Comparison of ENCODE assay signal across 1 cellular context in genomic region chr2:222477962-222478608, GRCh38.
TF ChIP-seq lines count a peak whose summit lies in the region.

No MANE protein-coding gene starts in this region.

TF ChIP-seq in GM23338, 12 proteins besides CTCF, POLR2A, EP300 and RAD21 (continued from another document):
- TF ChIP-seq, protein P1, sequence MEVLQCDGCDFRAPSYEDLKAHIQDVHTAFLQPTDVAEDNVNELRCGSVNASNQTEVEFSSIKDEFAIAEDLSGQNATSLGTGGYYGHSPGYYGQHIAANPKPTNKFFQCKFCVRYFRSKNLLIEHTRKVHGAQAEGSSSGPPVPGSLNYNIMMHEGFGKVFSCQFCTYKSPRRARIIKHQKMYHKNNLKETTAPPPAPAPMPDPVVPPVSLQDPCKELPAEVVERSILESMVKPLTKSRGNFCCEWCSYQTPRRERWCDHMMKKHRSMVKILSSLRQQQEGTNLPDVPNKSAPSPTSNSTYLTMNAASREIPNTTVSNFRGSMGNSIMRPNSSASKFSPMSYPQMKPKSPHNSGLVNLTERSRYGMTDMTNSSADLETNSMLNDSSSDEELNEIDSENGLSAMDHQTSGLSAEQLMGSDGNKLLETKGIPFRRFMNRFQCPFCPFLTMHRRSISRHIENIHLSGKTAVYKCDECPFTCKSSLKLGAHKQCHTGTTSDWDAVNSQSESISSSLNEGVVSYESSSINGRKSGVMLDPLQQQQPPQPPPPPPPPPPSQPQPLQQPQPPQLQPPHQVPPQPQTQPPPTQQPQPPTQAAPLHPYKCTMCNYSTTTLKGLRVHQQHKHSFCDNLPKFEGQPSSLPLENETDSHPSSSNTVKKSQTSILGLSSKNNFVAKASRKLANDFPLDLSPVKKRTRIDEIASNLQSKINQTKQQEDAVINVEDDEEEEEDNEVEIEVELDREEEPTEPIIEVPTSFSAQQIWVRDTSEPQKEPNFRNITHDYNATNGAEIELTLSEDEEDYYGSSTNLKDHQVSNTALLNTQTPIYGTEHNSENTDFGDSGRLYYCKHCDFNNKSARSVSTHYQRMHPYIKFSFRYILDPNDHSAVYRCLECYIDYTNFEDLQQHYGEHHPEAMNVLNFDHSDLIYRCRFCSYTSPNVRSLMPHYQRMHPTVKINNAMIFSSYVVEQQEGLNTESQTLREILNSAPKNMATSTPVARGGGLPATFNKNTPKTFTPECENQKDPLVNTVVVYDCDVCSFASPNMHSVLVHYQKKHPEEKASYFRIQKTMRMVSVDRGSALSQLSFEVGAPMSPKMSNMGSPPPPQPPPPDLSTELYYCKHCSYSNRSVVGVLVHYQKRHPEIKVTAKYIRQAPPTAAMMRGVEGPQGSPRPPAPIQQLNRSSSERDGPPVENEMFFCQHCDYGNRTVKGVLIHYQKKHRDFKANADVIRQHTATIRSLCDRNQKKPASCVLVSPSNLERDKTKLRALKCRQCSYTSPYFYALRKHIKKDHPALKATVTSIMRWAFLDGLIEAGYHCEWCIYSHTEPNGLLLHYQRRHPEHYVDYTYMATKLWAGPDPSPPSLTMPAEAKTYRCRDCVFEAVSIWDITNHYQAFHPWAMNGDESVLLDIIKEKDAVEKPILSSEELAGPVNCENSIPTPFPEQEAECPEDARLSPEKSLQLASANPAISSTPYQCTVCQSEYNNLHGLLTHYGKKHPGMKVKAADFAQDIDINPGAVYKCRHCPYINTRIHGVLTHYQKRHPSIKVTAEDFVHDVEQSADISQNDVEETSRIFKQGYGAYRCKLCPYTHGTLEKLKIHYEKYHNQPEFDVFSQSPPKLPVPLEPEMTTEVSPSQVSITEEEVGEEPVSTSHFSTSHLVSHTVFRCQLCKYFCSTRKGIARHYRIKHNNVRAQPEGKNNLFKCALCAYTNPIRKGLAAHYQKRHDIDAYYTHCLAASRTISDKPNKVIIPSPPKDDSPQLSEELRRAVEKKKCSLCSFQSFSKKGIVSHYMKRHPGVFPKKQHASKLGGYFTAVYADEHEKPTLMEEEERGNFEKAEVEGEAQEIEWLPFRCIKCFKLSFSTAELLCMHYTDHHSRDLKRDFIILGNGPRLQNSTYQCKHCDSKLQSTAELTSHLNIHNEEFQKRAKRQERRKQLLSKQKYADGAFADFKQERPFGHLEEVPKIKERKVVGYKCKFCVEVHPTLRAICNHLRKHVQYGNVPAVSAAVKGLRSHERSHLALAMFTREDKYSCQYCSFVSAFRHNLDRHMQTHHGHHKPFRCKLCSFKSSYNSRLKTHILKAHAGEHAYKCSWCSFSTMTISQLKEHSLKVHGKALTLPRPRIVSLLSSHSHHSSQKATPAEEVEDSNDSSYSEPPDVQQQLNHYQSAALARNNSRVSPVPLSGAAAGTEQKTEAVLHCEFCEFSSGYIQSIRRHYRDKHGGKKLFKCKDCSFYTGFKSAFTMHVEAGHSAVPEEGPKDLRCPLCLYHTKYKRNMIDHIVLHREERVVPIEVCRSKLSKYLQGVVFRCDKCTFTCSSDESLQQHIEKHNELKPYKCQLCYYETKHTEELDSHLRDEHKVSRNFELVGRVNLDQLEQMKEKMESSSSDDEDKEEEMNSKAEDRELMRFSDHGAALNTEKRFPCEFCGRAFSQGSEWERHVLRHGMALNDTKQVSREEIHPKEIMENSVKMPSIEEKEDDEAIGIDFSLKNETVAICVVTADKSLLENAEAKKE (CRISPR knock-in tag; IDR thresholded peaks at IDR 0.05), result no peak
